26 cellular contexts compared by ENCODE assay signal in the genomic region with DNA sequence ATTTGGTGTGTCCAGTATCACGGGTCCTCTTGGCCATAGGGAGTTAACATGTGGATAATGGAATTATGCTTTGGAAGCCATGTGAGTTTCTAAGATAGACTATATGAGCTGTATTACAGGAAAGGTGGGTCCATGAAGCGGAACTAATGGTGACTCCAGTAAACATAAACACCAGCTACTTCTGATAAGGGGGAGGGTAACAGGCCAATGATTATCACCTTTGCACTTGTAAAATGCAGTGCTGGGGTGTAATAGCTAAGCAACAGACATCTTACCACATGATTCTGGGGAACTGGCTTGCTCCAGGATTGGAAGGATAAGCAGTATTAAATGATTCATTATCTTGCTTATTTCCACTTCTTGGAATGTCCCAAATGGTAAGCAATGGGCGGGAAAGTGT.
"Had no signal": no experiment of that assay in that cellular context is flagged by ENCODE, and none has a peak within 500 bp of the region (broad histone marks: within the 10 kb centered on the region; RNA-seq: fewer than 3 reads in every experiment).

No MANE protein-coding gene starts in this region.

- DNase-seq: central memory CD4-positive, alpha-beta T cell; dermis blood vessel endothelial cell; effector memory CD4-positive, alpha-beta T cell; foreskin keratinocyte; heart left ventricle; left cardiac atrium; left lung; mammary epithelial cell; mucosa of descending colon; naive B cell; sigmoid colon; spleen; stimulated activated CD4-positive, alpha-beta T cell treated with anti-CD3 and anti-CD28 coated beads, Interleukin-4, amount 100 ng/mL, for 4 hours; upper lobe of left lung; uterus had no signal

- H3K4me1 ChIP-seq: gastroesophageal sphincter, parathyroid adenoma, right atrium auricular region, sigmoid colon, tibial nerve, uterus had no signal

- H3K36me3 ChIP-seq: gastroesophageal sphincter, heart left ventricle, left lung, right atrium auricular region, sigmoid colon, spleen, thoracic aorta, tibial nerve, upper lobe of left lung, uterus had no signal

- ATAC-seq: foreskin keratinocyte; gastroesophageal sphincter; heart left ventricle; left lung; mucosa of descending colon; natural killer cell treated with Interleukin-12 subunit alpha and Interleukin-12 subunit beta and Interleukin-15 and Interleukin-18, amount 100 ng/mL, for 72 hours; stimulated activated memory B cell treated with anti-CD40 and anti-IgM and Interleukin-4, amounts not matched to agents 10 μg/mL and 1 μg/mL and 100 μg/mL, for 72 hours had no signal

- H2AFZ ChIP-seq: hepatocyte, parathyroid adenoma had no signal

- FAIRE-seq: endometrium, islet of Langerhans had no signal

- H3K27me3 ChIP-seq: foreskin keratinocyte, gastroesophageal sphincter, heart left ventricle, hepatocyte, left lung, right atrium auricular region, sigmoid colon, spleen, tibial nerve, upper lobe of left lung, uterus had no signal

- H3K9ac ChIP-seq: parathyroid adenoma had no signal

- H3K4me2 ChIP-seq: hepatocyte had no signal

- H3K4me3 ChIP-seq: coronary artery, gastroesophageal sphincter, heart left ventricle, hepatocyte, left lung, mucosa of descending colon, right atrium auricular region, sigmoid colon, spleen, thoracic aorta, tibial nerve, upper lobe of left lung, uterus had no signal

- H3K27ac ChIP-seq: coronary artery, foreskin keratinocyte, gastroesophageal sphincter, heart left ventricle, hepatocyte, left lung, parathyroid adenoma, right atrium auricular region, sigmoid colon, spleen, thoracic aorta, tibial nerve, upper lobe of left lung, uterus had no signal

- H3K79me2 ChIP-seq: hepatocyte, parathyroid adenoma had no signal

- H3K9me3 ChIP-seq: gastroesophageal sphincter, heart left ventricle, left lung, mucosa of descending colon, right atrium auricular region, sigmoid colon, thoracic aorta, tibial nerve, upper lobe of left lung, uterus had no signal
